In the genomic region with DNA sequence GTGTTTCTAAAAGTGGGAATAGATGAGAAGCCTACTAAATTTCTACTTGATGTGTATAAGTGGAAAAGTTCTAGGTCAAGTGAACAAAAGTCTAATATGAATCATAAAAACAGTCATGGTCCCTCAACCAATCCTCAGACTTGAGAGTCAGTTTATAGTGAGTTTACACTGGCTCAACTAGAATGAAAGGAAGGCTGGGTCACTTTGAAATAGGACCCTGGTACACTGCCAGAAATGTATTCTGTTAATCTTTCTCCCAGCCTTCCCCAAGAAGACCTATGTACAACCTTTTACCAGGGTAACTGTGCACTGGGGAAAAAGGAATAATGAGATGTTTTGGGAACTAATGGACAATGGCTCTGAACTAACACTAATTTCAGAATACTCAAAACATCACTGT, we compare ENCODE assay signal across 34 cellular contexts. TPM values are rescaled to one million over a fixed set of nuclear protein-coding genes. Genes with fewer than 3 reads are reported as not detected.
"Had no signal": no experiment of that assay in that cellular context is flagged by ENCODE, and none has a peak within 500 bp of the region (broad histone marks: within the 10 kb centered on the region; RNA-seq: fewer than 3 reads in every experiment).

No MANE protein-coding gene starts in this region.

- FAIRE-seq: colon had no signal

- H3K27me3 ChIP-seq: adrenal gland, body of pancreas, foreskin keratinocyte, gastrocnemius medialis had no signal

- DNase-seq: activated B cell treated with CpG ODN at 0.5 μM for 24 hours; activated CD4-positive, alpha-beta T cell treated with anti-CD3 and anti-CD28 coated beads for 48 hours; activated CD4-positive, alpha-beta T cell treated with anti-CD3 and anti-CD28 coated beads, Interleukin-2, amount 50 U/mL, for 1 hour; activated CD4-positive, alpha-beta T cell treated with anti-CD3 and anti-CD28 coated beads, Interleukin-2, amount 50 U/mL, for 48 hours; activated CD8-positive, alpha-beta memory T cell treated with anti-CD3 and anti-CD28 coated beads for 24 hours; activated CD8-positive, alpha-beta T cell treated with anti-CD3 and anti-CD28 coated beads for 36 hours; activated effector memory CD4-positive, alpha-beta T cell treated with anti-CD3 and anti-CD28 coated beads, Interleukin-2, amount 50 U/mL, for 16 hours; activated naive CD4-positive, alpha-beta T cell treated with anti-CD3 and anti-CD28 coated beads for 36 hours; activated naive CD8-positive, alpha-beta T cell treated with anti-CD3 and anti-CD28 coated beads for 36 hours; activated naive CD8-positive, alpha-beta T cell treated with anti-CD3 and anti-CD28 coated beads, Interleukin-2, amount 50 U/mL, for 24 hours; activated T-cell treated with anti-CD3 and anti-CD28 coated beads, Interleukin-2, amount 50 U/mL, for 4 hours; adrenal gland; amygdala; aorta; body of pancreas; caudate nucleus; cortex of kidney; dorsolateral prefrontal cortex; effector memory CD4-positive, alpha-beta T cell; endodermal cell; erythroblast; foreskin keratinocyte; gastrocnemius medialis; glutamatergic neuron; SW 1271; T-cell; T-helper 9 cell; WERI-Rb-1 had no signal

- H3K9me3 Mint-ChIP-seq: activated B cell treated with CpG ODN at 0.5 μM for 24 hours; activated CD8-positive, alpha-beta T cell treated with anti-CD3 and anti-CD28 coated beads for 36 hours; activated naive CD4-positive, alpha-beta T cell treated with anti-CD3 and anti-CD28 coated beads, Interleukin-2, amount 50 U/mL, for 24 hours; activated naive CD8-positive, alpha-beta T cell treated with anti-CD3 and anti-CD28 coated beads for 36 hours; activated naive CD8-positive, alpha-beta T cell treated with anti-CD3 and anti-CD28 coated beads, Interleukin-2, amount 50 U/mL, for 24 hours; activated T-cell treated with anti-CD3 and anti-CD28 coated beads, Interleukin-2, amount 50 U/mL, for 4 hours; activated T-helper 2 cell treated with anti-CD3 and anti-CD28 coated beads, Interferon-gamma antibody, Interleukin-2, Interleukin-4, amounts not matched to agents 10 μg/mL and 5 μg/mL and 100 μg/mL, durations not matched to agents 14 hours and 24 hours and 36 hours; endodermal cell; T-cell; T-helper 1 cell treated with Interleukin-12 subunit alpha and Interleukin-12 subunit beta and Interleukin-4 antibody, amounts not matched to agents 30 μg/mL and 1 μg/mL, for 36 hours had no signal

- H3K9me3 ChIP-seq: adrenal gland, body of pancreas, esophagus muscularis mucosa, gastrocnemius medialis had no signal

- H3K27ac Mint-ChIP-seq: activated B cell treated with CpG ODN at 0.5 μM for 24 hours; activated T-helper 2 cell treated with anti-CD3 and anti-CD28 coated beads, Interferon-gamma antibody, Interleukin-2, Interleukin-4, amounts not matched to agents 10 μg/mL and 5 μg/mL and 100 μg/mL, durations not matched to agents 14 hours and 24 hours and 36 hours; endodermal cell; T-cell; T-helper 1 cell treated with Interleukin-12 subunit alpha and Interleukin-12 subunit beta and Interleukin-4 antibody, amounts not matched to agents 30 μg/mL and 1 μg/mL, for 36 hours had no signal

- H3K36me3 ChIP-seq: adrenal gland, esophagus muscularis mucosa, gastrocnemius medialis, WERI-Rb-1 had no signal

- H3K4me3 ChIP-seq: adrenal gland, body of pancreas, dorsolateral prefrontal cortex, esophagus muscularis mucosa, gastrocnemius medialis had no signal

- H3K27ac ChIP-seq: adrenal gland, body of pancreas, esophagus muscularis mucosa, foreskin keratinocyte, gastrocnemius medialis, WERI-Rb-1 had no signal

- ATAC-seq: activated CD4-positive, CD25-positive, alpha-beta regulatory T cell treated with anti-CD3 and anti-CD28 coated beads, Interleukin-2, amount 50 U/mL, for 24 hours; activated naive CD8-positive, alpha-beta T cell treated with anti-CD3 and anti-CD28 coated beads, Interleukin-2, amount 50 U/mL, for 24 hours; body of pancreas; foreskin keratinocyte; gastrocnemius medialis; T-cell had no signal

- H3K4me3 Mint-ChIP-seq: activated B cell treated with CpG ODN at 0.5 μM for 24 hours; activated CD8-positive, alpha-beta T cell treated with anti-CD3 and anti-CD28 coated beads for 36 hours; activated naive CD4-positive, alpha-beta T cell treated with anti-CD3 and anti-CD28 coated beads for 36 hours; activated T-cell treated with anti-CD3 and anti-CD28 coated beads, Interleukin-2, amount 50 U/mL, for 4 hours; endodermal cell; T-helper 1 cell treated with Interleukin-12 subunit alpha and Interleukin-12 subunit beta and Interleukin-4 antibody, amounts not matched to agents 30 μg/mL and 1 μg/mL, for 36 hours had no signal

- H3K27me3 Mint-ChIP-seq: activated B cell treated with CpG ODN at 0.5 μM for 24 hours; activated CD8-positive, alpha-beta T cell treated with anti-CD3 and anti-CD28 coated beads for 36 hours; activated naive CD4-positive, alpha-beta T cell treated with anti-CD3 and anti-CD28 coated beads, Interleukin-2, amount 50 U/mL, for 24 hours; activated naive CD8-positive, alpha-beta T cell treated with anti-CD3 and anti-CD28 coated beads for 36 hours; activated naive CD8-positive, alpha-beta T cell treated with anti-CD3 and anti-CD28 coated beads, Interleukin-2, amount 50 U/mL, for 24 hours; T-cell had no signal

- H3K4me1 ChIP-seq: adrenal gland, body of pancreas, foreskin keratinocyte had no signal

RNA-seq across cellular contexts. Expression of gene ELMO1, which starts 17.3 kb away (rescaled TPM):
- total RNA-seq: foreskin keratinocyte had no signal
- polyA plus RNA-seq: foreskin keratinocyte had no signal
